ENCODE assay signal across 8 cellular contexts in genomic region chr10:72354356-72355213, GRCh38. TPM values are rescaled to one million over a fixed set of nuclear protein-coding genes. Genes with fewer than 3 reads are reported as not detected.
DNase-seq lines count a peak whose midpoint lies in the region; ATAC-seq and TF ChIP-seq lines count a peak whose summit lies in the region.

DNAJB12 (minus strand) TSS chr10:72354919; CDS start chr10:72354897, 22 bp downstream.

- H3K27ac ChIP-seq in thoracic aorta: peak within 1 kb of the TSS; percentile 95 to 98

- TF ChIP-seq CTCF in GM12865 (IDR thresholded peaks at IDR 0.05; ENCODE audit: insufficient read depth, low read depth, low read length, missing control alignments) (no peak), osteocyte (IDR thresholded peaks at IDR 0.05) (no peak), thoracic aorta (IDR thresholded peaks at IDR 0.05) (no peak)

- ATAC-seq in HG02763 (IDR thresholded peaks at IDR 0.05; ENCODE audit: unreplicated experiment): peak; percentile 73
- peak; percentile 94 for ATAC-seq in Right ventricle myocardium inferior
- ATAC-seq in thoracic aorta (ENCODE audit: insufficient number of reproducible peaks, low FRiP score, low read depth): peak; percentile 88

- peak; percentile 97 for DNase-seq in GM12865 (ENCODE audit: low read depth)
- DNase-seq in NCI-H1417 treated with DMSO at 0.1 percent for 48 hours (lab: John Stamatoyannopoulos, UW): peak; percentile 60
- peak; percentile 79 to 94 for DNase-seq in SW 1271 (lab: John Stamatoyannopoulos, UW)
- DNase-seq in activated naive CD8-positive, alpha-beta T cell treated with anti-CD3 and anti-CD28 coated beads, Interleukin-2, amount 50 U/mL, for 16 hours (ENCODE audit: low read depth, low spot score): peak; percentile 71
- DNase-seq in Right ventricle myocardium inferior (ENCODE audit: missing footprints): peak; percentile 94
- peak; percentile 97 for DNase-seq in osteocyte (ENCODE audit: extremely low spot score, unreplicated experiment)
- peak; percentile 57 for DNase-seq in thoracic aorta (ENCODE audit: low spot score)

- H3K36me3 ChIP-seq in thoracic aorta: peaks cover 4% of the 10 kb centered on the region

- no peaks in the 10 kb centered on the region for H3K9me3 Mint-ChIP-seq in osteocyte (ENCODE audit: unreplicated experiment)

- peak within 1 kb of the TSS; percentile 100 for H3K27ac Mint-ChIP-seq in osteocyte (ENCODE audit: unreplicated experiment)

- no peaks in the 10 kb centered on the region for H3K9me3 ChIP-seq in thoracic aorta

- H3K4me1 ChIP-seq in thoracic aorta (ENCODE audit: control insufficient read depth in 1 of 2, low read depth in 2 of 2): peaks cover 10 to 39% of the 10 kb centered on the region in 2 donors

- intact Hi-C loops in Right ventricle myocardium inferior (cut with DNase I): no loop called here

- H3K27me3 Mint-ChIP-seq in osteocyte (ENCODE audit: unreplicated experiment): no peaks in the 10 kb centered on the region

- peak within 1 kb of the TSS; percentile 99 for H3K4me3 Mint-ChIP-seq in osteocyte (ENCODE audit: unreplicated experiment)

- no peaks in the 10 kb centered on the region for H3K27me3 ChIP-seq in thoracic aorta (replicated peaks; ENCODE audit: insufficient read depth)

- peaks cover 10% of the 10 kb centered on the region for H3K36me3 Mint-ChIP-seq in osteocyte (ENCODE audit: unreplicated experiment)

- H3K4me3 ChIP-seq in GM12865 (ENCODE audit: low read depth, low read length) (peak within 1 kb of the TSS; percentile 86), thoracic aorta (peak within 1 kb of the TSS; percentile 86)

- H3K4me1 Mint-ChIP-seq in osteocyte (ENCODE audit: unreplicated experiment): peaks cover 29% of the 10 kb centered on the region

RNA-seq across cellular contexts. Expression of gene DNAJB12, which starts in this region (rescaled TPM):
- total RNA-seq in Right ventricle myocardium inferior (25.6 TPM), osteocyte (42.4 and 43.0 TPM in 2 replicates), thoracic aorta (10 to 100 TPM; 33.3 to 39.5 TPM)

Comparison
In these comparisons a context has a peak if more than half of its experiments do, and no peak if none do; other contexts are left out.
1. Peak in every context shown above with its lines: DNase-seq, ATAC-seq, H3K4me3 ChIP-seq and H3K27ac ChIP-seq.